Comparison of ENCODE assay signal across 9 cellular contexts in the genomic region with DNA sequence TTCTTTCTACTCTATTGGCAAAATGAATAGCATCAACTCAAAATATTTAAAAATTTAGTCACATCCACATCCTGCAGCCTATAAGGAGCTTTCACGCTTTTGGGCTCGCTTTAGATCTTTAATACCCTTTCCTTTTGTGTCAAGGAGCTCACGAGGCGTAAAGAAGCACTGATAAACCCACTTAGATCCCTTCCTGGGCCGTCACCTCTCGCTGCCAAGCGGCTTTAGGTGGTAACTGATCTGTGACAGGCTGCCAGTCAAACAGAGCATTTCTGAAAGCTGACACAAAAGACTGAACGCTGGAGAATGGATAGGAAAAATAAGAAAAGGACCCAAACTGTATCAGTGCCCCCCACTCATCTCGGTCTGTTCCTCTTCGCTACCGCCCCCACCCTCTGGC.
A peak's percentile ranks its signal among the peaks of the same experiment; 100 is the strongest.
DNase-seq lines count a peak whose midpoint lies in the region; ATAC-seq, FAIRE-seq and TF ChIP-seq lines count a peak whose summit lies in the region.
"Had no signal": no experiment of that assay in that cellular context is flagged by ENCODE, and none has a peak within 500 bp of the region (broad histone marks: within the 10 kb centered on the region; RNA-seq: fewer than 3 reads in every experiment).

No MANE protein-coding gene starts in this region.

- H3K27me3 ChIP-seq in effector memory CD4-positive, alpha-beta T cell (replicated peaks; ENCODE audit: control insufficient read depth, insufficient read depth, low read length, poor library complexity, severe bottlenecking): no peaks in the 10 kb centered on the region
- no peaks in the 10 kb centered on the region for H3K27me3 ChIP-seq in MG63

- no peaks in the 10 kb centered on the region for H3K9me3 ChIP-seq in effector memory CD4-positive, alpha-beta T cell (ENCODE audit: control insufficient read depth, low read length)
- H3K9me3 ChIP-seq in MG63: no peaks in the 10 kb centered on the region

- no peaks in the 10 kb centered on the region for H3K36me3 ChIP-seq in effector memory CD4-positive, alpha-beta T cell (ENCODE audit: control insufficient read depth, insufficient read depth, low read length)
- H3K36me3 ChIP-seq in MG63: no peaks in the 10 kb centered on the region

- peak overlapping the region; percentile 42 for H3K4me3 ChIP-seq in astrocyte of the cerebellum (ENCODE audit: low read depth, low read length)
- no peak overlapping the region for H3K4me3 ChIP-seq in effector memory CD4-positive, alpha-beta T cell (ENCODE audit: insufficient read depth, low read depth, low read length, poor library complexity, severe bottlenecking)
- H3K4me3 ChIP-seq in MG63: no peak overlapping the region

- TF ChIP-seq CTCF in astrocyte of the cerebellum (IDR thresholded peaks at IDR 0.05; ENCODE audit: low read depth, low read length, missing control alignments): no peak

- TF ChIP-seq POLR2A in GM12891 (IDR thresholded peaks at IDR 0.05; ENCODE audit: low read depth, low read length): no peak

- no peak overlapping the region for H3K27ac ChIP-seq in effector memory CD4-positive, alpha-beta T cell (ENCODE audit: insufficient read depth, low read length, poor library complexity, severe bottlenecking)

- DNase-seq in astrocyte of the cerebellum (ENCODE audit: low read depth) (no peak), occipital lobe (lab: John Stamatoyannopoulos, UW) (peak; percentile 40), H4 (ENCODE audit: low spot score) (no peak), GM12891 (ENCODE audit: insufficient read length, low spot score) (no peak), MG63 (no peak)
- DNase-seq in effector memory CD4-positive, alpha-beta T cell: no peak

- FAIRE-seq in GM12891 (lab: Jason Lieb, UNC): no peak
- FAIRE-seq: endothelial cell of umbilical vein had no signal

- H3K4me1 ChIP-seq in effector memory CD4-positive, alpha-beta T cell (ENCODE audit: control insufficient read depth, insufficient read depth, low read length, poor library complexity, severe bottlenecking): no peaks in the 10 kb centered on the region

- peak; percentile 33 for ATAC-seq in GM18861 (IDR thresholded peaks at IDR 0.05; ENCODE audit: unreplicated experiment)
- ATAC-seq in HG02885 (IDR thresholded peaks at IDR 0.05; ENCODE audit: poor library complexity, unreplicated experiment): peak; percentile 36

- in situ Hi-C loops in astrocyte of the cerebellum (cut with HindIII; ENCODE audit: low sequenced_read_pairs): no loop called here

TF ChIP-seq in GM12891, 5 proteins besides CTCF, POLR2A, EP300 and RAD21:
- no peak for TF ChIP-seq SPI1 (IDR thresholded peaks at IDR 0.05; ENCODE audit: low read depth, low read length)
- TF ChIP-seq POU2F2 (IDR thresholded peaks at IDR 0.05; ENCODE audit: low read depth, low read length): no peak
- TF ChIP-seq PAX5 (IDR thresholded peaks at IDR 0.05; ENCODE audit: insufficient read depth, low read length, severe bottlenecking): no peak
- no peak for TF ChIP-seq POLR2AphosphoS5 (IDR thresholded peaks at IDR 0.05; ENCODE audit: low read depth, low read length)
- TF ChIP-seq TAF1 (IDR thresholded peaks at IDR 0.05; ENCODE audit: low read depth, low read length): no peak
TF ChIP-seq in GM12891: peak in this region for 0.
